In genomic region chr12:120720972-120721801, GRCh38 we compare ENCODE assay signal across 2 cellular contexts.
TF ChIP-seq lines count a peak whose summit lies in the region.

No MANE protein-coding gene starts in this region.

TF ChIP-seq in SK-N-SH, 30 proteins besides CTCF, POLR2A, EP300 and RAD21:
- TF ChIP-seq EZH2phosphoT487 (IDR thresholded peaks at IDR 0.05; ENCODE audit: borderline replicate concordance, low read depth): no peak

TF ChIP-seq in SK-N-SH treated with all-trans-retinoic acid at 6 μM for 48 hours, 23 proteins besides CTCF, POLR2A, EP300 and RAD21:
- no peak for TF ChIP-seq GLIS3 (CRISPR knock-in tag; IDR thresholded peaks at IDR 0.05)
- TF ChIP-seq RARB (CRISPR knock-in tag; IDR thresholded peaks at IDR 0.05): no peak
- no peak for TF ChIP-seq ZNF8 (CRISPR knock-in tag; IDR thresholded peaks at IDR 0.05)
- no peak for TF ChIP-seq BACH2 (CRISPR knock-in tag; IDR thresholded peaks at IDR 0.05; ENCODE audit: borderline replicate concordance)
- no peak for TF ChIP-seq ZNF70 (CRISPR knock-in tag; IDR thresholded peaks at IDR 0.05)
- TF ChIP-seq SNAI2 (CRISPR knock-in tag; IDR thresholded peaks at IDR 0.05): no peak
- TF ChIP-seq CSRNP3 (CRISPR knock-in tag; IDR thresholded peaks at IDR 0.05): no peak
- no peak for TF ChIP-seq CREB5 (CRISPR knock-in tag; IDR thresholded peaks at IDR 0.05; ENCODE audit: low read depth)
- no peak for TF ChIP-seq PATZ1 (CRISPR knock-in tag; IDR thresholded peaks at IDR 0.05; ENCODE audit: borderline replicate concordance)
- TF ChIP-seq ESRRG (CRISPR knock-in tag; IDR thresholded peaks at IDR 0.05): no peak
- no peak for TF ChIP-seq CSDC2 (CRISPR knock-in tag; IDR thresholded peaks at IDR 0.05)
- TF ChIP-seq, protein P1, sequence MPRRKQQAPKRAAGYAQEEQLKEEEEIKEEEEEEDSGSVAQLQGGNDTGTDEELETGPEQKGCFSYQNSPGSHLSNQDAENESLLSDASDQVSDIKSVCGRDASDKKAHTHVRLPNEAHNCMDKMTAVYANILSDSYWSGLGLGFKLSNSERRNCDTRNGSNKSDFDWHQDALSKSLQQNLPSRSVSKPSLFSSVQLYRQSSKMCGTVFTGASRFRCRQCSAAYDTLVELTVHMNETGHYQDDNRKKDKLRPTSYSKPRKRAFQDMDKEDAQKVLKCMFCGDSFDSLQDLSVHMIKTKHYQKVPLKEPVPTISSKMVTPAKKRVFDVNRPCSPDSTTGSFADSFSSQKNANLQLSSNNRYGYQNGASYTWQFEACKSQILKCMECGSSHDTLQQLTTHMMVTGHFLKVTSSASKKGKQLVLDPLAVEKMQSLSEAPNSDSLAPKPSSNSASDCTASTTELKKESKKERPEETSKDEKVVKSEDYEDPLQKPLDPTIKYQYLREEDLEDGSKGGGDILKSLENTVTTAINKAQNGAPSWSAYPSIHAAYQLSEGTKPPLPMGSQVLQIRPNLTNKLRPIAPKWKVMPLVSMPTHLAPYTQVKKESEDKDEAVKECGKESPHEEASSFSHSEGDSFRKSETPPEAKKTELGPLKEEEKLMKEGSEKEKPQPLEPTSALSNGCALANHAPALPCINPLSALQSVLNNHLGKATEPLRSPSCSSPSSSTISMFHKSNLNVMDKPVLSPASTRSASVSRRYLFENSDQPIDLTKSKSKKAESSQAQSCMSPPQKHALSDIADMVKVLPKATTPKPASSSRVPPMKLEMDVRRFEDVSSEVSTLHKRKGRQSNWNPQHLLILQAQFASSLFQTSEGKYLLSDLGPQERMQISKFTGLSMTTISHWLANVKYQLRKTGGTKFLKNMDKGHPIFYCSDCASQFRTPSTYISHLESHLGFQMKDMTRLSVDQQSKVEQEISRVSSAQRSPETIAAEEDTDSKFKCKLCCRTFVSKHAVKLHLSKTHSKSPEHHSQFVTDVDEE (CRISPR knock-in tag; IDR thresholded peaks at IDR 0.05): no peak
- no peak for TF ChIP-seq ISL1 (CRISPR knock-in tag; IDR thresholded peaks at IDR 0.05)
